ENCODE assay signal across 41 cellular contexts in the genomic region with DNA sequence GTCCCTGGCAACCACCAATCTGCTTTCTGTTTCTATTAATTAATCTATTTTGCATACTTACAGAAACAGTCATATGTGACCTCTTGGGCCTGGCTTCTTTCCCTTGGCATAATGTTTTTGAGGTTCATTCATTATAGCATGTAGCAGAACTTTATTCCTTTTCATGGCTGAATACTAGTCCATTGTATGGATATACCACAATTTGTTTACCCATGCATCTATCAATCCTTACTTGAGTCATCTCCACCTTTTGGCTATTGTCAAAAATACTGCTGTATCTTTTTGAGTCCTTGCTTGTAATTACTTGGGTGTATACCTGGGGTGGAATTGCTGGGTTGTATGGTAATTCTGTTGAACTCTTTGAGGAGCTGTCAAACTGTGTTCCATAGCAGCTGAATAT.
"Had no signal": no experiment of that assay in that cellular context is flagged by ENCODE, and none has a peak within 500 bp of the region (broad histone marks: within the 10 kb centered on the region; RNA-seq: fewer than 3 reads in every experiment).

No MANE protein-coding gene starts in this region.

- H3K4me1 Mint-ChIP-seq: activated CD4-positive, alpha-beta memory T cell treated with anti-CD3 and anti-CD28 coated beads, Interleukin-2, amount 10 ng/mL, durations not matched to agents 7 days and 5 days; activated CD4-positive, alpha-beta T cell treated with anti-CD3 and anti-CD28 coated beads for 36 hours; activated CD4-positive, alpha-beta T cell treated with anti-CD3 and anti-CD28 coated beads, Interleukin-2, amount 10 ng/mL, durations not matched to agents 7 days and 5 days; activated naive CD4-positive, alpha-beta T cell treated with anti-CD3 and anti-CD28 coated beads, Interleukin-2, amount 10 ng/mL, durations not matched to agents 7 days and 5 days; activated naive CD4-positive, alpha-beta T cell treated with anti-CD3 and anti-CD28 coated beads, Interleukin-2, amount 50 U/mL, for 24 hours; activated naive CD8-positive, alpha-beta T cell treated with anti-CD3 and anti-CD28 coated beads, Interleukin-2, amount 10 ng/mL, durations not matched to agents 7 days and 5 days; activated naive CD8-positive, alpha-beta T cell treated with anti-CD3 and anti-CD28 coated beads, Interleukin-2, amount 50 U/mL, for 24 hours; activated T-helper 17 cell treated with anti-CD3 and anti-CD28 coated beads, Interleukin-2, amount 50 U/mL, for 72 hours; central memory CD8-positive, alpha-beta T cell had no signal

- H3K27me3 Mint-ChIP-seq: activated CD4-positive, alpha-beta memory T cell treated with anti-CD3 and anti-CD28 coated beads, Interleukin-2, amount 10 ng/mL, durations not matched to agents 7 days and 5 days; activated CD4-positive, alpha-beta T cell treated with anti-CD3 and anti-CD28 coated beads, Interleukin-2, amount 10 ng/mL, durations not matched to agents 7 days and 5 days; activated T-helper 17 cell treated with anti-CD3 and anti-CD28 coated beads, Interleukin-2, amount 50 U/mL, for 72 hours had no signal

- H3K36me3 ChIP-seq: cardiac muscle cell had no signal

- H3K27me3 ChIP-seq: ascending aorta, cardiac muscle cell had no signal

- FAIRE-seq: bronchial epithelial cell, colon, TTC549 had no signal

- H3K9me3 ChIP-seq: ascending aorta had no signal

- H3K27ac Mint-ChIP-seq: activated CD4-positive, alpha-beta memory T cell treated with anti-CD3 and anti-CD28 coated beads, Interleukin-2, amount 10 ng/mL, durations not matched to agents 7 days and 5 days; activated CD4-positive, alpha-beta T cell treated with anti-CD3 and anti-CD28 coated beads for 36 hours; activated CD4-positive, alpha-beta T cell treated with anti-CD3 and anti-CD28 coated beads, Interleukin-2, amount 10 ng/mL, durations not matched to agents 7 days and 5 days; activated CD8-positive, alpha-beta T cell treated with anti-CD3 and anti-CD28 coated beads, Interleukin-2, amount 10 ng/mL, durations not matched to agents 7 days and 5 days; activated naive CD4-positive, alpha-beta T cell treated with anti-CD3 and anti-CD28 coated beads, Interleukin-2, amount 10 ng/mL, durations not matched to agents 7 days and 5 days; activated naive CD4-positive, alpha-beta T cell treated with anti-CD3 and anti-CD28 coated beads, Interleukin-2, amount 50 U/mL, for 24 hours; activated naive CD8-positive, alpha-beta T cell; activated naive CD8-positive, alpha-beta T cell treated with anti-CD3 and anti-CD28 coated beads, Interleukin-2, amount 10 ng/mL, durations not matched to agents 7 days and 5 days; activated naive CD8-positive, alpha-beta T cell treated with anti-CD3 and anti-CD28 coated beads, Interleukin-2, amount 50 U/mL, for 24 hours; activated T-cell treated with anti-CD3 and anti-CD28 coated beads, Interleukin-2, amount 50 U/mL, for 72 hours; activated T-helper 1 cell treated with anti-CD3 and anti-CD28 coated beads, Interleukin-12 subunit alpha, Interleukin-12 subunit beta, Interleukin-2, Interleukin-4 antibody, amounts not matched to agents 30 ng/mL and 10 ng/mL and 1 ng/mL, durations not matched to agents 14 hours and 24 hours and 36 hours; activated T-helper 17 cell treated with anti-CD3 and anti-CD28 coated beads, Interleukin-2, amount 50 U/mL, for 72 hours; brain; T-helper 1 cell treated with Interleukin-12 subunit alpha and Interleukin-12 subunit beta and Interleukin-4 antibody, amounts not matched to agents 30 μg/mL and 1 μg/mL, for 36 hours; T-helper 2 cell treated with Interferon-gamma antibody and Interleukin-4, amounts not matched to agents 5 μg/mL and 100 μg/mL, for 36 hours had no signal

- H3K4me3 ChIP-seq: ascending aorta, cardiac muscle cell had no signal

- ATAC-seq: activated CD4-positive, alpha-beta T cell treated with anti-CD3 and anti-CD28 coated beads for 36 hours; activated CD4-positive, CD25-positive, alpha-beta regulatory T cell treated with anti-CD3 and anti-CD28 coated beads, Interleukin-2, amount 50 U/mL, for 24 hours; activated CD8-positive, alpha-beta T cell treated with anti-CD3 and anti-CD28 coated beads, Interleukin-2, amount 10 ng/mL, durations not matched to agents 7 days and 5 days; activated naive CD8-positive, alpha-beta T cell treated with anti-CD3 and anti-CD28 coated beads, Interleukin-2, amount 50 U/mL, for 24 hours; activated T-cell treated with anti-CD3 and anti-CD28 coated beads, Interleukin-2, amount 50 U/mL, for 4 hours; activated T-cell treated with anti-CD3 and anti-CD28 coated beads, Interleukin-2, amount 50 U/mL, for 72 hours; activated T-helper 17 cell treated with anti-CD3 and anti-CD28 coated beads, Interleukin-2, amount 50 U/mL, for 72 hours had no signal

- H3K9me3 Mint-ChIP-seq: activated CD4-positive, alpha-beta memory T cell treated with anti-CD3 and anti-CD28 coated beads, Interleukin-2, amount 10 ng/mL, durations not matched to agents 7 days and 5 days; activated CD4-positive, alpha-beta T cell treated with anti-CD3 and anti-CD28 coated beads, Interleukin-2, amount 10 ng/mL, durations not matched to agents 7 days and 5 days; activated naive CD4-positive, alpha-beta T cell treated with anti-CD3 and anti-CD28 coated beads, Interleukin-2, amount 50 U/mL, for 24 hours; activated T-cell treated with anti-CD3 and anti-CD28 coated beads, Interleukin-2, amount 50 U/mL, for 72 hours; activated T-helper 17 cell treated with anti-CD3 and anti-CD28 coated beads, Interleukin-2, amount 50 U/mL, for 72 hours; T-helper 2 cell treated with Interferon-gamma antibody and Interleukin-4, amounts not matched to agents 5 μg/mL and 100 μg/mL, for 36 hours had no signal

- H3K27ac ChIP-seq: ascending aorta, cardiac muscle cell, VCaP had no signal

- H3K36me3 Mint-ChIP-seq: activated naive CD4-positive, alpha-beta T cell treated with anti-CD3 and anti-CD28 coated beads, Interleukin-2, amount 10 ng/mL, durations not matched to agents 7 days and 5 days; activated naive CD8-positive, alpha-beta T cell treated with anti-CD3 and anti-CD28 coated beads, Interleukin-2, amount 10 ng/mL, durations not matched to agents 7 days and 5 days had no signal

- DNase-seq: activated CD4-positive, alpha-beta memory T cell treated with anti-CD3 and anti-CD28 coated beads, Interleukin-2, amount 10 ng/mL, durations not matched to agents 7 days and 5 days; activated CD4-positive, alpha-beta T cell treated with anti-CD3 and anti-CD28 coated beads for 1 hour; activated CD4-positive, alpha-beta T cell treated with anti-CD3 and anti-CD28 coated beads for 36 hours; activated CD4-positive, alpha-beta T cell treated with anti-CD3 and anti-CD28 coated beads for 48 hours; activated CD4-positive, alpha-beta T cell treated with anti-CD3 and anti-CD28 coated beads, Interleukin-2, amount 10 ng/mL, durations not matched to agents 7 days and 5 days; activated CD4-positive, alpha-beta T cell treated with anti-CD3 and anti-CD28 coated beads, Interleukin-2, amount 50 U/mL, for 48 hours; activated CD4-positive, CD25-positive, alpha-beta regulatory T cell; activated CD8-positive, alpha-beta memory T cell treated with anti-CD3 and anti-CD28 coated beads for 24 hours; activated CD8-positive, alpha-beta memory T cell treated with anti-CD3 and anti-CD28 coated beads, Interleukin-2, amount 50 U/mL, for 4 hours; activated CD8-positive, alpha-beta T cell treated with anti-CD3 and anti-CD28 coated beads, Interleukin-2, amount 10 ng/mL, durations not matched to agents 7 days and 5 days; activated effector memory CD4-positive, alpha-beta T cell treated with anti-CD3 and anti-CD28 coated beads, Interleukin-2, amount 50 U/mL, for 16 hours; activated gamma-delta T cell treated with Interleukin-2 at 50 U/mL for 16 hours; activated naive CD4-positive, alpha-beta T cell treated with anti-CD3 and anti-CD28 coated beads, Interleukin-2, amount 10 ng/mL, durations not matched to agents 7 days and 5 days; activated naive CD4-positive, alpha-beta T cell treated with Interleukin-2 at 50 U/mL for 16 hours; activated naive CD8-positive, alpha-beta T cell treated with anti-CD3 and anti-CD28 coated beads, Interleukin-2, amount 10 ng/mL, durations not matched to agents 7 days and 5 days; activated naive CD8-positive, alpha-beta T cell treated with anti-CD3 and anti-CD28 coated beads, Interleukin-2, amount 50 U/mL, for 24 hours; activated T-cell treated with anti-CD3 and anti-CD28 coated beads for 4 hours; activated T-cell treated with anti-CD3 and anti-CD28 coated beads, Interleukin-2, amount 50 U/mL, for 1 hour; activated T-cell treated with anti-CD3 and anti-CD28 coated beads, Interleukin-2, amount 50 U/mL, for 4 hours; activated T-cell treated with anti-CD3 and anti-CD28 coated beads, Interleukin-2, amount 50 U/mL, for 72 hours; amygdala; anterior cingulate cortex; caudate nucleus; T-helper 1 cell; T-helper 2 cell; T-helper 9 cell had no signal

- H3K4me3 Mint-ChIP-seq: activated CD4-positive, alpha-beta memory T cell treated with anti-CD3 and anti-CD28 coated beads, Interleukin-2, amount 10 ng/mL, durations not matched to agents 7 days and 5 days; activated CD4-positive, alpha-beta T cell treated with anti-CD3 and anti-CD28 coated beads for 36 hours; activated CD4-positive, alpha-beta T cell treated with anti-CD3 and anti-CD28 coated beads, Interleukin-2, amount 10 ng/mL, durations not matched to agents 7 days and 5 days; activated CD8-positive, alpha-beta T cell treated with anti-CD3 and anti-CD28 coated beads, Interleukin-2, amount 10 ng/mL, durations not matched to agents 7 days and 5 days; activated naive CD4-positive, alpha-beta T cell treated with anti-CD3 and anti-CD28 coated beads, Interleukin-2, amount 10 ng/mL, durations not matched to agents 7 days and 5 days; activated naive CD4-positive, alpha-beta T cell treated with anti-CD3 and anti-CD28 coated beads, Interleukin-2, amount 50 U/mL, for 24 hours; activated naive CD8-positive, alpha-beta T cell; activated naive CD8-positive, alpha-beta T cell treated with anti-CD3 and anti-CD28 coated beads, Interleukin-2, amount 10 ng/mL, durations not matched to agents 7 days and 5 days; activated naive CD8-positive, alpha-beta T cell treated with anti-CD3 and anti-CD28 coated beads, Interleukin-2, amount 50 U/mL, for 24 hours; activated T-cell treated with anti-CD3 and anti-CD28 coated beads, Interleukin-2, amount 50 U/mL, for 4 hours; activated T-cell treated with anti-CD3 and anti-CD28 coated beads, Interleukin-2, amount 50 U/mL, for 72 hours; activated T-helper 1 cell treated with anti-CD3 and anti-CD28 coated beads, Interleukin-12 subunit alpha, Interleukin-12 subunit beta, Interleukin-2, Interleukin-4 antibody, amounts not matched to agents 30 ng/mL and 10 ng/mL and 1 ng/mL, durations not matched to agents 14 hours and 24 hours and 36 hours; activated T-helper 17 cell treated with anti-CD3 and anti-CD28 coated beads, Interleukin-2, amount 50 U/mL, for 72 hours; brain; central memory CD8-positive, alpha-beta T cell; T-helper 1 cell treated with Interleukin-12 subunit alpha and Interleukin-12 subunit beta and Interleukin-4 antibody, amounts not matched to agents 30 μg/mL and 1 μg/mL, for 36 hours; T-helper 2 cell treated with Interferon-gamma antibody and Interleukin-4, amounts not matched to agents 5 μg/mL and 100 μg/mL, for 36 hours had no signal
